ENCODE assay signal across 7 cellular contexts in genomic region chr4:151495612-151496011, GRCh38.
DNase-seq lines count a peak whose midpoint lies in the region; ATAC-seq, FAIRE-seq and TF ChIP-seq lines count a peak whose summit lies in the region.
"Not testable (repeated sequence)": the region's sequence is repeated elsewhere in the genome, so short reads cannot be mapped to it uniquely, and the experiment has no call there.

No MANE protein-coding gene starts in this region.

- not testable (repeated sequence) for H3K9ac ChIP-seq in skeletal muscle tissue (ENCODE audit: low read depth in 1 of 3, low read length in 3 of 3)

- intact Hi-C loops in heart right ventricle (cut with DNase I); psoas muscle (cut with DNase I): not testable (repeated sequence)

- ATAC-seq in heart right ventricle (peak in 6 of 8 donors; percentile 30 to 76 (median 50)), psoas muscle (peak; percentile 71 to 96 (median 86))

- H3K4me3 ChIP-seq in WERI-Rb-1 (ENCODE audit: low read depth, low read length); heart right ventricle; psoas muscle; skeletal muscle tissue (ENCODE audit: low read length in 3 of 3): not testable (repeated sequence)

- H3K9me3 ChIP-seq in WERI-Rb-1 (ENCODE audit: severe bottlenecking) (peaks cover 18% of the 10 kb centered on the region), heart right ventricle (peaks cover 0 to 46% (median 11%) of the 10 kb centered on the region in 11 donors), psoas muscle (peaks cover 25% of the 10 kb centered on the region)
- H3K9me3 ChIP-seq in skeletal muscle tissue (ENCODE audit: control insufficient read depth in 3 of 3, low read length in 3 of 3): not testable (repeated sequence)

- not testable (repeated sequence) for H3K4me1 ChIP-seq in heart right ventricle; skeletal muscle tissue (ENCODE audit: control insufficient read depth in 3 of 3, insufficient read depth in 3 of 3, low read length in 3 of 3)
- peaks cover 15% of the 10 kb centered on the region for H3K4me1 ChIP-seq in psoas muscle

- H3K27ac ChIP-seq in WERI-Rb-1 (peak overlapping the region; percentile 21), psoas muscle (peak overlapping the region; percentile 66), skeletal muscle tissue (ENCODE audit: low read depth, low read length) (peak overlapping the region; percentile 71)
- not testable (repeated sequence) for H3K27ac ChIP-seq in heart right ventricle

- peak; percentile 46 for FAIRE-seq in RCC 7860 (lab: Jason Lieb, UNC)

- TF ChIP-seq CTCF in WERI-Rb-1 (IDR thresholded peaks at IDR 0.05; ENCODE audit: low read depth, low read length); heart right ventricle (IDR thresholded peaks at IDR 0.05); psoas muscle (IDR thresholded peaks at IDR 0.05): not testable (repeated sequence)

- H3K36me3 ChIP-seq in WERI-Rb-1; heart right ventricle; psoas muscle (ENCODE audit: insufficient read depth in 1 of 2, low read depth in 1 of 2); skeletal muscle tissue (ENCODE audit: control insufficient read depth in 3 of 3, insufficient read depth in 3 of 3, low read length in 3 of 3): not testable (repeated sequence)

- not testable (repeated sequence) for H3K27me3 ChIP-seq in WERI-Rb-1 (ENCODE audit: insufficient read depth, low read depth, severe bottlenecking); heart right ventricle; psoas muscle (ENCODE audit: insufficient read depth in 3 of 3, low read length in 2 of 3); skeletal muscle tissue (ENCODE audit: control insufficient read depth in 3 of 3, insufficient read depth in 3 of 3, low read length in 3 of 3)

- peak; percentile 0 for DNase-seq in DMS 273 (lab: John Stamatoyannopoulos, UW; ENCODE audit: unreplicated experiment)
- peak; percentile 25 for DNase-seq in M059J (ENCODE audit: low read depth)
- DNase-seq in RCC 7860 (ENCODE audit: low spot score): peak; percentile 13
- peak; percentile 83 for DNase-seq in WERI-Rb-1
- not testable (repeated sequence) for DNase-seq in heart right ventricle
- DNase-seq in psoas muscle: peak in 1 of 2 donors; percentile 58

- 60 to 61% methylated on average over 3 of the region's 3 CpGs for WGBS in heart right ventricle, 2 donors
- 26 to 47% (median 32%) methylated on average over 3 of the region's 3 CpGs for WGBS in psoas muscle, 3 donors
